ENCODE assay signal across 1 cellular context in genomic region chr5:151498395-151499155, GRCh38.
TF ChIP-seq lines count a peak whose summit lies in the region.

No MANE protein-coding gene starts in this region.

TF ChIP-seq in GM23338, 12 proteins besides CTCF, POLR2A, EP300 and RAD21 (continued from another document):
- no peak for TF ChIP-seq ZNF462 (CRISPR knock-in tag; IDR thresholded peaks at IDR 0.05)
- no peak for TF ChIP-seq NANOG (IDR thresholded peaks at IDR 0.05; ENCODE audit: borderline replicate concordance)
- TF ChIP-seq POLR2AphosphoS5 (IDR thresholded peaks at IDR 0.05; ENCODE audit: low read depth): no peak
- no peak for TF ChIP-seq STAT1 (IDR thresholded peaks at IDR 0.05; ENCODE audit: unreplicated experiment)
- no peak for TF ChIP-seq EZH2 (IDR thresholded peaks at IDR 0.05; ENCODE audit: low read depth, unreplicated experiment)
- no peak for TF ChIP-seq ZNF114 (CRISPR knock-in tag; IDR thresholded peaks at IDR 0.05)
- TF ChIP-seq, protein P1, sequence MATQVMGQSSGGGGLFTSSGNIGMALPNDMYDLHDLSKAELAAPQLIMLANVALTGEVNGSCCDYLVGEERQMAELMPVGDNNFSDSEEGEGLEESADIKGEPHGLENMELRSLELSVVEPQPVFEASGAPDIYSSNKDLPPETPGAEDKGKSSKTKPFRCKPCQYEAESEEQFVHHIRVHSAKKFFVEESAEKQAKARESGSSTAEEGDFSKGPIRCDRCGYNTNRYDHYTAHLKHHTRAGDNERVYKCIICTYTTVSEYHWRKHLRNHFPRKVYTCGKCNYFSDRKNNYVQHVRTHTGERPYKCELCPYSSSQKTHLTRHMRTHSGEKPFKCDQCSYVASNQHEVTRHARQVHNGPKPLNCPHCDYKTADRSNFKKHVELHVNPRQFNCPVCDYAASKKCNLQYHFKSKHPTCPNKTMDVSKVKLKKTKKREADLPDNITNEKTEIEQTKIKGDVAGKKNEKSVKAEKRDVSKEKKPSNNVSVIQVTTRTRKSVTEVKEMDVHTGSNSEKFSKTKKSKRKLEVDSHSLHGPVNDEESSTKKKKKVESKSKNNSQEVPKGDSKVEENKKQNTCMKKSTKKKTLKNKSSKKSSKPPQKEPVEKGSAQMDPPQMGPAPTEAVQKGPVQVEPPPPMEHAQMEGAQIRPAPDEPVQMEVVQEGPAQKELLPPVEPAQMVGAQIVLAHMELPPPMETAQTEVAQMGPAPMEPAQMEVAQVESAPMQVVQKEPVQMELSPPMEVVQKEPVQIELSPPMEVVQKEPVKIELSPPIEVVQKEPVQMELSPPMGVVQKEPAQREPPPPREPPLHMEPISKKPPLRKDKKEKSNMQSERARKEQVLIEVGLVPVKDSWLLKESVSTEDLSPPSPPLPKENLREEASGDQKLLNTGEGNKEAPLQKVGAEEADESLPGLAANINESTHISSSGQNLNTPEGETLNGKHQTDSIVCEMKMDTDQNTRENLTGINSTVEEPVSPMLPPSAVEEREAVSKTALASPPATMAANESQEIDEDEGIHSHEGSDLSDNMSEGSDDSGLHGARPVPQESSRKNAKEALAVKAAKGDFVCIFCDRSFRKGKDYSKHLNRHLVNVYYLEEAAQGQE (IDR thresholded peaks at IDR 0.05; ENCODE audit: unreplicated experiment): no peak
- TF ChIP-seq CREB1 (CRISPR knock-in tag; IDR thresholded peaks at IDR 0.05; ENCODE audit: low read depth): no peak
TF ChIP-seq in GM23338: peak in this region for 0.
